8 cellular contexts compared by ENCODE assay signal in the genomic region with DNA sequence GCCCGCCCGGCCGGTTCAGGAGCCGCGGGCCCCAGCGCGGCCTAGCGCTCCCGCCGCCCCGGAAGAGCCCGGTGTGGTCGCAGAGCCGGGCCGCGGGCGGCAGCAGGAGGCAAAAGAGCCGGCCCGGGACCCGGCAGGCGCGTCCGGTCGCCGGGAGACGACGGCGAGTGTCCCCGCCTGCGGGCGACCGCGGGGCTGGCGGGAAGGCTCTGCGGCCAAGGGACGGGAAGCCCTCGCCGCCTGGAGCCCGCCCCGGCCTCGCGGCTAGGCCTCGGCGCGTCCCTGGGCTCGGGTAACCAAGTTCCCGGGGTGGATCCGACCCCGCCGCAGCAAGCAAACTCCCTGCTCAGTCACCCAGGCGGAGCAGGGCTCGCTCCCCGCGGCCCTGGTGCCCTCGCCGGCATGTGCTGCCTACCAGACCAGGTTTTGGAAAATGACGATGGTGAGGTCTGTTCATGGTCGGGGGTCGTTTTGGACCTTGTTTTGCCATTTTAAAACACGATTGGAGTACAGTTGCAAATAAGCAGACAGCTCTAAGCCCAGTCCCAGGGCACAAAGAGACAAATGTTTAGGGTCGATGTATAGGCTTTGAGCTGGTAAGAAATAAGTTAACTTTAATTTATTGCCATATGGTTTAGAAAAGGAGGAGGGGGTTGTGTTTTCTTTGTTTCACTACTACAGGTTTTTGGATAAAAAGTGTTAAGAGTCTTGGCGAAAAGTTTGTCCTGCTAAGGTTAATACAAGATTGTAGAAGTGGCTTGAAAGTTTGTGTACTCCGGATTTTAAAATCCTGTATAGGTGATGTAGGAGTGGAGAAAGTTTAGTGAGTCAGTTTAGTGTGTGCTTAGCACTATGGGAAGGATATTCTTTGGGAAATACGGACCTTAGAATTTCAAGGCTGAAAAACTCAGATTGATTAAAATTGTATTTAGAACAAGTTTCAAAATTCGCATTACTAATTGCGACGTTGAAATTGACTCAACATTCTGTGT.
DNase-seq lines count a peak whose midpoint lies in the region; ATAC-seq and TF ChIP-seq lines count a peak whose summit lies in the region.

No MANE protein-coding gene starts in this region.

- no peaks in the 10 kb centered on the region for H3K27me3 ChIP-seq in muscle layer of duodenum (ENCODE audit: low read depth, low read length)

- H3K4me1 ChIP-seq in muscle layer of duodenum (ENCODE audit: control insufficient read depth in 1 of 2, insufficient read depth in 2 of 2, low read length in 2 of 2): peaks cover 16 to 48% of the 10 kb centered on the region in 2 donors

- H3K36me3 ChIP-seq in muscle layer of duodenum (ENCODE audit: control insufficient read depth in 1 of 2, insufficient read depth in 2 of 2, low read length in 2 of 2): peaks cover 0 to 8% of the 10 kb centered on the region in 2 donors

- peak overlapping the region; percentile 89 for H3K27ac ChIP-seq in muscle layer of duodenum (ENCODE audit: low read length)

- TF ChIP-seq CTCF in epithelial cell of esophagus (IDR thresholded peaks at IDR 0.05; ENCODE audit: insufficient read depth, low read depth, low read length, missing control alignments): no peak

- ATAC-seq in GM18498 (IDR thresholded peaks at IDR 0.05; ENCODE audit: unreplicated experiment) (peak; percentile 24), HG02588 (IDR thresholded peaks at IDR 0.05; ENCODE audit: unreplicated experiment) (peak; percentile 23)

- DNase-seq in NCI-H146 treated with DMSO at 0.1 percent for 48 hours (lab: John Stamatoyannopoulos, UW; ENCODE audit: unreplicated experiment) (peak; percentile 31), epithelial cell of esophagus (ENCODE audit: low read depth) (peak; percentile 51), GOT3 (lab: John Stamatoyannopoulos, UW) (no peak)
- peak; percentile 40 for DNase-seq in activated CD8-positive, alpha-beta memory T cell treated with anti-CD3 and anti-CD28 coated beads, Interleukin-2, amount 50 U/mL, for 1 hour (ENCODE audit: extremely low read depth)
- DNase-seq in stimulated activated CD8-positive, alpha-beta memory T cell treated with anti-CD3 and anti-CD28 coated beads, Interleukin-7, amount 100 ng/mL, for 24 hours (ENCODE audit: low read depth): peak; percentile 21

- H3K4me3 ChIP-seq in epithelial cell of esophagus (ENCODE audit: low read length) (peak overlapping the region; percentile 73), muscle layer of duodenum (ENCODE audit: low read depth in 1 of 2, low read length in 2 of 2) (peak overlapping the region; percentile 62 to 70)

- no peaks in the 10 kb centered on the region for H3K9me3 ChIP-seq in muscle layer of duodenum (ENCODE audit: control insufficient read depth in 1 of 2, low read length in 2 of 2)
